ENCODE assay signal across 20 cellular contexts in the genomic region with DNA sequence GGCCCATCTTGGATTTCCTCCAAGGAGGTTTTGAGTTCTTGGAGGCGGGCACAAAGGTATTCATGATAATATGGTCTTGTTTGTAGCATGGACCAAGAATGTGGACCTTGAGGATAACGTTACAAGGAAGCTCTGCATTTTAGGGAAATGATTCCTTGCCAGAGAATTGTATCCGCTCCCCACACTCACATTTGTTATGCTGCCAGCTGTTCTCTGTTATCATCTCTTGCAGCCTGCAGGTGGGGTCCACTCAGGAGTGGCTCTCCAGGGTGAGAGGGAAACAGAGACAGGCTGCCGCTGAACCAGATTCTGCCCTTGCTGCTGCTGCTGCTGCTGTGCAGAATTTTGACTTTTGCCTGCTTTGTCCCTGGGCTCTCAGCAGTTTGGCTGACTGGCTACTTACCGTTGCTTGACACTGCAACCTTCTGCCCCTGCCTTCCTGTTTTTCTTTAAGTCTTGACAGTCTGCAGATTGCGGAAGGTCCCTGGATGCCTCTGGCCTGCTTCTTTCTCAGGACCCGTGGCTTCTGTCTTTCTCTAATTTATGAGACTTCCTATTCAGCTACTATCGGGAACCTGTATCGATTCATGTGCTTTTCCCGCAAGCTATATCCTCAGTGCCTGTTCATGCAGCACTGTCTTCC.
A peak's percentile ranks its signal among the peaks of the same experiment; 100 is the strongest.
DNase-seq lines count a peak whose midpoint lies in the region; ATAC-seq and TF ChIP-seq lines count a peak whose summit lies in the region.
"Had no signal": no experiment of that assay in that cellular context is flagged by ENCODE, and none has a peak within 500 bp of the region (broad histone marks: within the 10 kb centered on the region; RNA-seq: fewer than 3 reads in every experiment).

No MANE protein-coding gene starts in this region.

- no peak overlapping the region for H3K4me3 ChIP-seq in cardiac muscle cell
- no peak overlapping the region for H3K4me3 ChIP-seq in left ventricle myocardium inferior
- no peak overlapping the region for H3K4me3 ChIP-seq in OCI-LY7 (ENCODE audit: low read depth, low read length, poor library complexity, severe bottlenecking)
- H3K4me3 ChIP-seq in skeletal muscle satellite cell (ENCODE audit: low read length): peak overlapping the region; percentile 30
- H3K4me3 ChIP-seq: GM12878, testis had no signal

- H2AFZ ChIP-seq in OCI-LY7 (ENCODE audit: low read length): peak overlapping the region; percentile 84

- DNase-seq in cardiac muscle cell (ENCODE audit: low read depth in 1 of 2, low spot score in 1 of 2) (peak; percentile 2 to 3), left ventricle myocardium inferior (no peak), OCI-LY7 (ENCODE audit: low spot score) (peak; percentile 20), globus pallidus (ENCODE audit: low spot score) (peak; percentile 29), HuH-7 (ENCODE audit: low spot score) (no peak)
- DNase-seq in activated naive CD4-positive, alpha-beta T cell treated with Interleukin-2 at 50 U/mL for 16 hours: no peak
- DNase-seq: activated CD4-positive, alpha-beta memory T cell treated with anti-CD3 and anti-CD28 coated beads, Interleukin-2, amount 10 ng/mL, durations not matched to agents 7 days and 5 days; activated T-cell treated with anti-CD3 and anti-CD28 coated beads, Interleukin-2, amount 50 U/mL, for 4 hours; CD4-positive, alpha-beta T cell; GF-D8; H9; hippocampal formation; mesendoderm; OCI-M1; T-helper 1 cell; testis had no signal

- H3K9me2 ChIP-seq in OCI-LY7 (ENCODE audit: insufficient read depth, low read length): no peaks in the 10 kb centered on the region

- H3K4me2 ChIP-seq in OCI-LY7 (ENCODE audit: low read length) (peak overlapping the region; percentile 37), skeletal muscle satellite cell (ENCODE audit: low read length) (peak overlapping the region; percentile 50)

- intact Hi-C loops in left ventricle myocardium inferior (cut with micrococcal nuclease): no loop called here
- intact Hi-C loops in OCI-LY7 (cut with micrococcal nuclease; ENCODE audit: unreplicated experiment): no loop called here

- H3K9me3 ChIP-seq in cardiac muscle cell (ENCODE audit: low read depth): no peaks in the 10 kb centered on the region
- H3K9me3 ChIP-seq in left ventricle myocardium inferior (replicated peaks): no peaks in the 10 kb centered on the region
- no peaks in the 10 kb centered on the region for H3K9me3 ChIP-seq in OCI-LY7 (ENCODE audit: low read length)
- H3K9me3 ChIP-seq in skeletal muscle satellite cell (replicated peaks; ENCODE audit: low read length): no peaks in the 10 kb centered on the region
- H3K9me3 ChIP-seq: testis had no signal

- no peaks in the 10 kb centered on the region for H3K79me2 ChIP-seq in OCI-LY7 (ENCODE audit: insufficient read depth, low read depth, low read length)

- no peak overlapping the region for H3K27ac ChIP-seq in cardiac muscle cell
- H3K27ac ChIP-seq in left ventricle myocardium inferior (replicated peaks): no peak overlapping the region
- no peak overlapping the region for H3K27ac ChIP-seq in OCI-LY7 (ENCODE audit: low read depth, low read length, poor library complexity, severe bottlenecking)
- H3K27ac ChIP-seq: testis, VCaP had no signal

- no peaks in the 10 kb centered on the region for H3K27me3 ChIP-seq in cardiac muscle cell
- H3K27me3 ChIP-seq in left ventricle myocardium inferior (ENCODE audit: low read depth): no peaks in the 10 kb centered on the region
- H3K27me3 ChIP-seq in skeletal muscle satellite cell (ENCODE audit: control insufficient read depth, insufficient read depth, low read length): no peaks in the 10 kb centered on the region
- H3K27me3 ChIP-seq: testis had no signal

- no TSS peak for BruUV-seq in OCI-LY7 (replicated peaks; lab: Mats Ljungman, UMichigan)

- no peaks in the 10 kb centered on the region for H4K20me1 ChIP-seq in OCI-LY7 (ENCODE audit: insufficient read depth, low read length)

- POLR2A ChIA-PET in OCI-LY7 (lab: Charles Lee): interaction anchor here (1.0 kb wide), 3 partner anchors 12 to 99 kb away, joined by 3 read pairs; no protein-coding TSS in a partner anchor

- H3K36me3 ChIP-seq in cardiac muscle cell (no peaks in the 10 kb centered on the region), left ventricle myocardium inferior (no peaks in the 10 kb centered on the region), OCI-LY7 (ENCODE audit: insufficient read depth, low read length) (no peaks in the 10 kb centered on the region), skeletal muscle satellite cell (ENCODE audit: insufficient read depth, low read length) (no peaks in the 10 kb centered on the region)

- CTCF ChIA-PET in OCI-LY7 (lab: Charles Lee; ENCODE audit: unreplicated experiment): no interaction called here

- H3K4me1 ChIP-seq in cardiac muscle cell (ENCODE audit: low read depth) (no peaks in the 10 kb centered on the region), left ventricle myocardium inferior (no peaks in the 10 kb centered on the region), OCI-LY7 (ENCODE audit: insufficient read depth, low read length, poor library complexity, severe bottlenecking) (no peaks in the 10 kb centered on the region), skeletal muscle satellite cell (ENCODE audit: control insufficient read depth, insufficient read depth, low read length) (peaks cover 9% of the 10 kb centered on the region)
- H3K4me1 ChIP-seq: testis had no signal

- no peak overlapping the region for H3K9ac ChIP-seq in skeletal muscle satellite cell (ENCODE audit: low read depth, low read length)

- TF ChIP-seq CTCF in cardiac muscle cell (IDR thresholded peaks at IDR 0.05; ENCODE audit: low read depth, low read length) (no peak), left ventricle myocardium inferior (IDR thresholded peaks at IDR 0.05; ENCODE audit: borderline replicate concordance) (no peak), OCI-LY7 (conservative IDR thresholded peaks at IDR 0.05; ENCODE audit: low read length) (no peak)

- ATAC-seq in GM18520 (IDR thresholded peaks at IDR 0.05; ENCODE audit: unreplicated experiment): no peak
- ATAC-seq: activated T-cell treated with anti-CD3 and anti-CD28 coated beads, Interleukin-2, amount 50 U/mL, for 4 hours; GM12878 had no signal

Comparison
In these comparisons a context has a peak if more than half of its experiments do, and no peak if none do; other contexts are left out.
1. DNase-seq: peak in cardiac muscle cell (2 of 2), OCI-LY7 (single experiment) and globus pallidus (single experiment); none in left ventricle myocardium inferior (single experiment), activated naive CD4-positive, alpha-beta T cell treated with Interleukin-2 at 50 U/mL for 16 hours (single experiment) and HuH-7 (single experiment).